ENCODE assay signal across 32 cellular contexts in genomic region chr20:334578-334977, GRCh38.
"Had no signal": no experiment of that assay in that cellular context is flagged by ENCODE, and none has a peak within 500 bp of the region (broad histone marks: within the 10 kb centered on the region; RNA-seq: fewer than 3 reads in every experiment).

No MANE protein-coding gene starts in this region.

- H3K4me3 ChIP-seq: adrenal gland, body of pancreas had no signal

- H3K36me3 ChIP-seq: adrenal gland had no signal

- H3K36me3 Mint-ChIP-seq: activated CD4-positive, alpha-beta memory T cell treated with anti-CD3 and anti-CD28 coated beads for 36 hours; activated CD8-positive, alpha-beta memory T cell treated with anti-CD3 and anti-CD28 coated beads, Interleukin-2, amount 10 ng/mL, durations not matched to agents 7 days and 5 days; activated naive CD4-positive, alpha-beta T cell treated with anti-CD3 and anti-CD28 coated beads, Interleukin-2, amount 50 U/mL, for 24 hours; activated naive CD8-positive, alpha-beta T cell treated with anti-CD3 and anti-CD28 coated beads for 36 hours had no signal

- H3K27ac Mint-ChIP-seq: activated B cell treated with CpG ODN at 0.5 μM for 24 hours; activated CD4-positive, alpha-beta memory T cell treated with anti-CD3 and anti-CD28 coated beads for 36 hours; activated CD4-positive, alpha-beta T cell treated with anti-CD3 and anti-CD28 coated beads, Interleukin-2, amount 10 ng/mL, durations not matched to agents 24 days and 14 days; activated CD8-positive, alpha-beta memory T cell treated with anti-CD3 and anti-CD28 coated beads, Interleukin-2, amount 10 ng/mL, durations not matched to agents 7 days and 5 days; activated CD8-positive, alpha-beta T cell treated with anti-CD3 and anti-CD28 coated beads, Interleukin-2, amount 10 ng/mL, durations not matched to agents 7 days and 5 days; activated naive CD4-positive, alpha-beta T cell treated with anti-CD3 and anti-CD28 coated beads for 36 hours; activated naive CD4-positive, alpha-beta T cell treated with anti-CD3 and anti-CD28 coated beads, Interleukin-2, amount 50 U/mL, for 24 hours; activated naive CD8-positive, alpha-beta T cell treated with anti-CD3 and anti-CD28 coated beads for 36 hours; activated naive CD8-positive, alpha-beta T cell treated with anti-CD3 and anti-CD28 coated beads, Interleukin-2, amount 50 U/mL, for 24 hours; activated T-helper 1 cell treated with anti-CD3 and anti-CD28 coated beads, Interleukin-12 subunit alpha, Interleukin-12 subunit beta, Interleukin-2, Interleukin-4 antibody, amounts not matched to agents 30 ng/mL and 10 ng/mL and 1 ng/mL, durations not matched to agents 14 hours and 24 hours and 36 hours; activated T-helper 2 cell treated with anti-CD3 and anti-CD28 coated beads, Interferon-gamma antibody, Interleukin-2, Interleukin-4, amounts not matched to agents 10 μg/mL and 5 μg/mL and 100 μg/mL, durations not matched to agents 14 hours and 24 hours and 36 hours had no signal

- ATAC-seq: activated CD4-positive, CD25-positive, alpha-beta regulatory T cell treated with anti-CD3 and anti-CD28 coated beads, Interleukin-2, amount 50 U/mL, for 24 hours; activated CD8-positive, alpha-beta memory T cell treated with anti-CD3 and anti-CD28 coated beads, Interleukin-2, amount 10 ng/mL, durations not matched to agents 7 days and 5 days; activated CD8-positive, alpha-beta T cell treated with anti-CD3 and anti-CD28 coated beads, Interleukin-2, amount 10 ng/mL, durations not matched to agents 7 days and 5 days; activated naive CD8-positive, alpha-beta T cell treated with anti-CD3 and anti-CD28 coated beads, Interleukin-2, amount 50 U/mL, for 24 hours; body of pancreas; esophagus mucosa had no signal

- FAIRE-seq: colon, endometrium, frontal cortex, TTC549 had no signal

- H3K27me3 Mint-ChIP-seq: activated B cell treated with CpG ODN at 0.5 μM for 24 hours; activated CD4-positive, alpha-beta memory T cell treated with anti-CD3 and anti-CD28 coated beads for 36 hours; activated CD8-positive, alpha-beta memory T cell treated with anti-CD3 and anti-CD28 coated beads, Interleukin-2, amount 10 ng/mL, durations not matched to agents 7 days and 5 days; activated naive CD4-positive, alpha-beta T cell treated with anti-CD3 and anti-CD28 coated beads, Interleukin-2, amount 50 U/mL, for 24 hours; activated naive CD8-positive, alpha-beta T cell treated with anti-CD3 and anti-CD28 coated beads for 36 hours; activated naive CD8-positive, alpha-beta T cell treated with anti-CD3 and anti-CD28 coated beads, Interleukin-2, amount 50 U/mL, for 24 hours had no signal

- H3K9me3 ChIP-seq: adrenal gland, body of pancreas had no signal

- H3K9me3 Mint-ChIP-seq: activated B cell treated with CpG ODN at 0.5 μM for 24 hours; activated CD4-positive, alpha-beta memory T cell treated with anti-CD3 and anti-CD28 coated beads for 36 hours; activated CD4-positive, alpha-beta T cell treated with anti-CD3 and anti-CD28 coated beads, Interleukin-2, amount 10 ng/mL, durations not matched to agents 24 days and 14 days; activated naive CD4-positive, alpha-beta T cell treated with anti-CD3 and anti-CD28 coated beads for 36 hours; activated naive CD4-positive, alpha-beta T cell treated with anti-CD3 and anti-CD28 coated beads, Interleukin-2, amount 50 U/mL, for 24 hours; activated naive CD8-positive, alpha-beta T cell treated with anti-CD3 and anti-CD28 coated beads for 36 hours; activated naive CD8-positive, alpha-beta T cell treated with anti-CD3 and anti-CD28 coated beads, Interleukin-2, amount 50 U/mL, for 24 hours; activated T-helper 1 cell treated with anti-CD3 and anti-CD28 coated beads, Interleukin-12 subunit alpha, Interleukin-12 subunit beta, Interleukin-2, Interleukin-4 antibody, amounts not matched to agents 30 ng/mL and 10 ng/mL and 1 ng/mL, durations not matched to agents 14 hours and 24 hours and 36 hours; activated T-helper 2 cell treated with anti-CD3 and anti-CD28 coated beads, Interferon-gamma antibody, Interleukin-2, Interleukin-4, amounts not matched to agents 10 μg/mL and 5 μg/mL and 100 μg/mL, durations not matched to agents 14 hours and 24 hours and 36 hours had no signal

- H3K27me3 ChIP-seq: adrenal gland, body of pancreas had no signal

- H3K27ac ChIP-seq: adrenal gland, body of pancreas, VCaP had no signal

- H3K4me1 ChIP-seq: body of pancreas had no signal

- DNase-seq: activated B cell treated with CpG ODN at 0.5 μM for 24 hours; activated CD4-positive, alpha-beta memory T cell treated with anti-CD3 and anti-CD28 coated beads for 36 hours; activated CD4-positive, alpha-beta T cell treated with anti-CD3 and anti-CD28 coated beads, Interleukin-2, amount 10 ng/mL, durations not matched to agents 24 days and 14 days; activated CD8-positive, alpha-beta memory T cell treated with anti-CD3 and anti-CD28 coated beads, Interleukin-2, amount 10 ng/mL, durations not matched to agents 7 days and 5 days; activated CD8-positive, alpha-beta memory T cell treated with anti-CD3 and anti-CD28 coated beads, Interleukin-2, amount 50 U/mL, for 4 hours; activated CD8-positive, alpha-beta T cell treated with anti-CD3 and anti-CD28 coated beads, Interleukin-2, amount 10 ng/mL, durations not matched to agents 7 days and 5 days; activated effector memory CD4-positive, alpha-beta T cell treated with anti-CD3 and anti-CD28 coated beads, Interleukin-2, amount 50 U/mL, for 16 hours; activated naive CD4-positive, alpha-beta T cell treated with anti-CD3 and anti-CD28 coated beads for 36 hours; activated naive CD8-positive, alpha-beta T cell treated with anti-CD3 and anti-CD28 coated beads for 36 hours; activated naive CD8-positive, alpha-beta T cell treated with anti-CD3 and anti-CD28 coated beads, Interleukin-2, amount 50 U/mL, for 24 hours; activated T-cell treated with anti-CD3 and anti-CD28 coated beads, Interleukin-2, amount 50 U/mL, for 1 hour; activated T-cell treated with anti-CD3 and anti-CD28 coated beads, Interleukin-2, amount 50 U/mL, for 48 hours; adrenal gland; amygdala; body of pancreas; caudate nucleus; cortex of kidney; dermis blood vessel endothelial cell; effector CD4-positive, alpha-beta T cell; foreskin fibroblast; head of caudate nucleus; T-helper 2 cell had no signal

- H3K4me3 Mint-ChIP-seq: activated B cell treated with CpG ODN at 0.5 μM for 24 hours; activated CD4-positive, alpha-beta memory T cell treated with anti-CD3 and anti-CD28 coated beads for 36 hours; activated CD4-positive, alpha-beta T cell treated with anti-CD3 and anti-CD28 coated beads, Interleukin-2, amount 10 ng/mL, durations not matched to agents 24 days and 14 days; activated CD8-positive, alpha-beta memory T cell treated with anti-CD3 and anti-CD28 coated beads, Interleukin-2, amount 10 ng/mL, durations not matched to agents 7 days and 5 days; activated CD8-positive, alpha-beta T cell treated with anti-CD3 and anti-CD28 coated beads, Interleukin-2, amount 10 ng/mL, durations not matched to agents 7 days and 5 days; activated naive CD4-positive, alpha-beta T cell treated with anti-CD3 and anti-CD28 coated beads for 36 hours; activated naive CD4-positive, alpha-beta T cell treated with anti-CD3 and anti-CD28 coated beads, Interleukin-2, amount 50 U/mL, for 24 hours; activated naive CD8-positive, alpha-beta T cell treated with anti-CD3 and anti-CD28 coated beads for 36 hours; activated naive CD8-positive, alpha-beta T cell treated with anti-CD3 and anti-CD28 coated beads, Interleukin-2, amount 50 U/mL, for 24 hours; activated T-helper 1 cell treated with anti-CD3 and anti-CD28 coated beads, Interleukin-12 subunit alpha, Interleukin-12 subunit beta, Interleukin-2, Interleukin-4 antibody, amounts not matched to agents 30 ng/mL and 10 ng/mL and 1 ng/mL, durations not matched to agents 14 hours and 24 hours and 36 hours had no signal
